ENCODE assay signal across 32 cellular contexts in genomic region chr16:74641969-74642368, GRCh38. TPM values are rescaled to one million over a fixed set of nuclear protein-coding genes. Genes with fewer than 3 reads are reported as not detected.
"Had no signal": no experiment of that assay in that cellular context is flagged by ENCODE, and none has a peak within 500 bp of the region (broad histone marks: within the 10 kb centered on the region; RNA-seq: fewer than 3 reads in every experiment).

No MANE protein-coding gene starts in this region.

- H3K27ac ChIP-seq: neural progenitor cell, ovary, parathyroid adenoma, psoas muscle, skin epidermis, spleen, suprapubic skin, testis, tibial artery, transverse colon, upper lobe of right lung, uterus had no signal

- H3K27me3 Mint-ChIP-seq: progenitor cell of endocrine pancreas; stimulated activated memory B cell treated with anti-CD40 and anti-IgM and Interleukin-4, amounts not matched to agents 10 μg/mL and 1 μg/mL and 100 μg/mL, for 72 hours; stimulated activated naive CD8-positive, alpha-beta T cell treated with anti-CD3 and anti-CD28 coated beads, Interleukin-15, amount 100 ng/mL, for 72 hours; type B pancreatic cell had no signal

- DNase-seq: natural killer cell; occipital lobe; ovary; posterior cingulate gyrus; psoas muscle; right cardiac atrium; spleen; stimulated activated CD4-positive, alpha-beta T cell treated with anti-CD3 and anti-CD28 coated beads, Interleukin-12 subunit alpha, Interleukin-12 subunit beta, amount 100 ng/mL, for 4 hours; stimulated activated CD4-positive, alpha-beta T cell treated with anti-CD3 and anti-CD28 coated beads, Interleukin-1b, Interleukin-23, amount 100 ng/mL, for 48 hours; stimulated activated CD4-positive, alpha-beta T cell treated with anti-CD3 and anti-CD28 coated beads, Interleukin-4, amount 100 ng/mL, for 1 hour; stimulated activated CD4-positive, alpha-beta T cell treated with anti-CD3 and anti-CD28 coated beads, Interleukin-4, amount 100 ng/mL, for 4 hours; stimulated activated CD8-positive, alpha-beta memory T cell treated with anti-CD3 and anti-CD28 coated beads, Interleukin-4, amount 100 ng/mL, for 48 hours; stimulated activated naive CD4-positive, alpha-beta T cell; stimulated activated naive CD8-positive, alpha-beta T cell treated with anti-CD3 and anti-CD28 coated beads, Interleukin-15, amount 100 ng/mL, for 72 hours; stimulated activated naive CD8-positive, alpha-beta T cell treated with anti-CD3 and anti-CD28 coated beads, Interleukin-15, Interleukin-2, amounts not matched to agents 100 U/mL and 50 U/mL, for 24 hours; substantia nigra; testis; tibial artery; transverse colon; upper lobe of right lung; uterus had no signal

- H3K9me3 ChIP-seq: ovary, psoas muscle, spleen, suprapubic skin, testis, tibial artery, transverse colon, upper lobe of right lung, uterus had no signal

- H3K4me3 Mint-ChIP-seq: natural killer cell; nephron; neural progenitor cell; stimulated activated memory B cell treated with anti-CD40 and anti-IgM and Interleukin-4, amounts not matched to agents 10 μg/mL and 1 μg/mL and 100 μg/mL, for 72 hours; stimulated activated naive CD8-positive, alpha-beta T cell treated with anti-CD3 and anti-CD28 coated beads, Interleukin-15, amount 100 ng/mL, for 72 hours; type B pancreatic cell had no signal

- H3K4me2 ChIP-seq: neural progenitor cell, smooth muscle cell had no signal

- H3K36me3 ChIP-seq: ovary, uterus had no signal

- H3K27me3 ChIP-seq: neural progenitor cell, ovary, spleen, suprapubic skin, testis, tibial artery, transverse colon, upper lobe of right lung, uterus had no signal

- H3K27ac Mint-ChIP-seq: nephron; neural progenitor cell; progenitor cell of endocrine pancreas; stimulated activated memory B cell treated with anti-CD40 and anti-IgM and Interleukin-4, amounts not matched to agents 10 μg/mL and 1 μg/mL and 100 μg/mL, for 72 hours; type B pancreatic cell had no signal

- H3K9me3 Mint-ChIP-seq: natural killer cell; nephron; neural progenitor cell; stimulated activated memory B cell treated with anti-CD40 and anti-IgM and Interleukin-4, amounts not matched to agents 10 μg/mL and 1 μg/mL and 100 μg/mL, for 72 hours; stimulated activated naive CD8-positive, alpha-beta T cell treated with anti-CD3 and anti-CD28 coated beads, Interleukin-15, amount 100 ng/mL, for 72 hours; type B pancreatic cell had no signal

- H3K4me1 ChIP-seq: neural progenitor cell, parathyroid adenoma, psoas muscle, spleen, suprapubic skin, testis, tibial artery, transverse colon, upper lobe of right lung, uterus had no signal

- H3K4me1 Mint-ChIP-seq: natural killer cell; nephron; neural progenitor cell; stimulated activated memory B cell treated with anti-CD40 and anti-IgM and Interleukin-4, amounts not matched to agents 10 μg/mL and 1 μg/mL and 100 μg/mL, for 72 hours had no signal

- H3K4me3 ChIP-seq: neural progenitor cell, ovary, psoas muscle, skin epidermis, smooth muscle cell, spleen, suprapubic skin, testis, tibial artery, transverse colon, upper lobe of right lung, uterus had no signal

- ATAC-seq: natural killer cell; psoas muscle; right cardiac atrium; sciatic nerve; stimulated activated memory B cell treated with anti-CD40 and anti-IgM and Interleukin-4, amounts not matched to agents 10 μg/mL and 1 μg/mL and 100 μg/mL, for 72 hours; stimulated activated naive CD8-positive, alpha-beta T cell treated with anti-CD3 and anti-CD28 coated beads, Interleukin-15, amount 100 ng/mL, for 72 hours; stimulated activated naive CD8-positive, alpha-beta T cell treated with anti-CD3 and anti-CD28 coated beads, Interleukin-15, Interleukin-2, amounts not matched to agents 100 U/mL and 50 U/mL, for 24 hours; upper lobe of right lung had no signal

RNA-seq across cellular contexts. Expression of gene MLKL, which starts 58.7 kb away (rescaled TPM):
- polyA plus RNA-seq: neural cell had no signal
